In genomic region chr9:130450344-130451003, GRCh38 we compare ENCODE assay signal across 3 cellular contexts.
TF ChIP-seq lines count a peak whose summit lies in the region.

No MANE protein-coding gene starts in this region.

TF ChIP-seq in GM23338, 12 proteins besides CTCF, POLR2A, EP300 and RAD21 (continues in another document):
- TF ChIP-seq EZH2 (IDR thresholded peaks at IDR 0.05; ENCODE audit: low read depth, unreplicated experiment) (no peak), CREB1 (CRISPR knock-in tag; IDR thresholded peaks at IDR 0.05; ENCODE audit: low read depth) (no peak), ZNF331 (CRISPR knock-in tag; IDR thresholded peaks at IDR 0.05; ENCODE audit: low read depth) (no peak), STAT1 (IDR thresholded peaks at IDR 0.05; ENCODE audit: unreplicated experiment) (no peak), NANOG (IDR thresholded peaks at IDR 0.05; ENCODE audit: borderline replicate concordance) (no peak), ZNF462 (CRISPR knock-in tag; IDR thresholded peaks at IDR 0.05) (no peak), ZNF114 (CRISPR knock-in tag; IDR thresholded peaks at IDR 0.05) (no peak), POLR2AphosphoS5 (IDR thresholded peaks at IDR 0.05; ENCODE audit: low read depth) (no peak)

TF ChIP-seq in H1, 55 proteins besides CTCF, POLR2A, EP300 and RAD21:
- TF ChIP-seq CTBP2 (IDR thresholded peaks at IDR 0.05; ENCODE audit: borderline replicate concordance, insufficient read depth, insufficient read length, low read length): no peak
- TF ChIP-seq JUND (IDR thresholded peaks at IDR 0.05; ENCODE audit: low read length): 0 out of 2 replicates have a peak, but pooled peaks have one; percentile 43
- TF ChIP-seq YY1 (IDR thresholded peaks at IDR 0.05; ENCODE audit: low read depth, low read length): no peak

TF ChIP-seq in SK-N-SH treated with all-trans-retinoic acid at 6 μM for 48 hours, 23 proteins besides CTCF, POLR2A, EP300 and RAD21:
- TF ChIP-seq CSDC2 (CRISPR knock-in tag; IDR thresholded peaks at IDR 0.05): no peak
- TF ChIP-seq TCF4 (CRISPR knock-in tag; IDR thresholded peaks at IDR 0.05; ENCODE audit: borderline replicate concordance): no peak
- TF ChIP-seq ISL1 (CRISPR knock-in tag; IDR thresholded peaks at IDR 0.05): no peak
- no peak for TF ChIP-seq BACH2 (CRISPR knock-in tag; IDR thresholded peaks at IDR 0.05; ENCODE audit: borderline replicate concordance)
- TF ChIP-seq OSR1 (CRISPR knock-in tag; IDR thresholded peaks at IDR 0.05): no peak
- TF ChIP-seq PPARA (CRISPR knock-in tag; IDR thresholded peaks at IDR 0.05; ENCODE audit: borderline replicate concordance): no peak
- no peak for TF ChIP-seq TSHZ2 (CRISPR knock-in tag; IDR thresholded peaks at IDR 0.05)
- no peak for TF ChIP-seq ZNF8 (CRISPR knock-in tag; IDR thresholded peaks at IDR 0.05)
- no peak for TF ChIP-seq SNAI2 (CRISPR knock-in tag; IDR thresholded peaks at IDR 0.05)
- TF ChIP-seq CSRNP3 (CRISPR knock-in tag; IDR thresholded peaks at IDR 0.05): no peak
- no peak for TF ChIP-seq ZFP30 (CRISPR knock-in tag; IDR thresholded peaks at IDR 0.05)
- no peak for TF ChIP-seq RARB (CRISPR knock-in tag; IDR thresholded peaks at IDR 0.05)
- TF ChIP-seq PATZ1 (CRISPR knock-in tag; IDR thresholded peaks at IDR 0.05; ENCODE audit: borderline replicate concordance): no peak
- no peak for TF ChIP-seq TOX (CRISPR knock-in tag; IDR thresholded peaks at IDR 0.05; ENCODE audit: borderline replicate concordance)
- no peak for TF ChIP-seq ESRRG (CRISPR knock-in tag; IDR thresholded peaks at IDR 0.05)
- no peak for TF ChIP-seq GLIS3 (CRISPR knock-in tag; IDR thresholded peaks at IDR 0.05)
- TF ChIP-seq ARNTL (CRISPR knock-in tag; IDR thresholded peaks at IDR 0.05; ENCODE audit: borderline replicate concordance, low read depth): no peak
- no peak for TF ChIP-seq ZNF70 (CRISPR knock-in tag; IDR thresholded peaks at IDR 0.05)
